1 cellular context compared by ENCODE assay signal in genomic region chr1:108746382-108747127, GRCh38.
TF ChIP-seq lines count a peak whose summit lies in the region.

Gene STXBP3 (plus strand): TSS chr1:108746674. CDS start chr1:108746738, 64 bp downstream.

TF ChIP-seq in K562, 482 proteins besides CTCF, POLR2A, EP300 and RAD21 (continued from another document and continues in another):
- TF ChIP-seq ZNF354B (CRISPR knock-in tag; IDR thresholded peaks at IDR 0.05) = no peak
- no peak for TF ChIP-seq TRIM25 (IDR thresholded peaks at IDR 0.05; ENCODE audit: borderline replicate concordance)
- TF ChIP-seq PML (IDR thresholded peaks at IDR 0.05; ENCODE audit: low read length) = peak; percentile 81
- TF ChIP-seq ZFP30 (CRISPR knock-in tag; IDR thresholded peaks at IDR 0.05; ENCODE audit: borderline replicate concordance) = no peak
- no peak for TF ChIP-seq SAP30 (IDR thresholded peaks at IDR 0.05; ENCODE audit: borderline replicate concordance, insufficient read depth, low read depth, low read length, poor library complexity, severe bottlenecking)
- TF ChIP-seq USF2 (CRISPR knock-in tag; IDR thresholded peaks at IDR 0.05) = no peak
- no peak for TF ChIP-seq PBX2 (CRISPR knock-in tag; IDR thresholded peaks at IDR 0.05; ENCODE audit: low read depth)
- no peak for TF ChIP-seq PBX2 (tag; conservative IDR thresholded peaks at IDR 0.05; ENCODE audit: low read depth)
- TF ChIP-seq CBX5 (IDR thresholded peaks at IDR 0.05; ENCODE audit: borderline replicate concordance, low read depth) = no peak; the same call in 1 of the 2 replicates
- peak; percentile 87; the same call in 1 of the 2 replicates for TF ChIP-seq POLR2AphosphoS2 (IDR thresholded peaks at IDR 0.05; ENCODE audit: low read length)
- TF ChIP-seq ZNF212 (CRISPR knock-in tag; IDR thresholded peaks at IDR 0.05) = 0 out of 2 replicates have a peak, but pooled peaks have one; percentile 83
- peak in 1 of 3 experiments; percentile 38; a peak in 3 of 6 replicates for TF ChIP-seq ZBTB11 (CRISPR knock-in tag; IDR thresholded peaks at IDR 0.05)
- TF ChIP-seq SMAD4 (CRISPR knock-in tag; conservative IDR thresholded peaks at IDR 0.05) = peak; percentile 79
- TF ChIP-seq NR3C1 (CRISPR knock-in tag; IDR thresholded peaks at IDR 0.05) = no peak; the same call in 1 of the 2 replicates
- peak; percentile 94; the same call in 1 of the 2 replicates for TF ChIP-seq HLTF (IDR thresholded peaks at IDR 0.05)
- TF ChIP-seq ID3 (CRISPR knock-in tag; IDR thresholded peaks at IDR 0.05) = no peak
- TF ChIP-seq ID3 (tag; IDR thresholded peaks at IDR 0.05) = peak; percentile 85
- no peak for TF ChIP-seq TAF15 (IDR thresholded peaks at IDR 0.05; ENCODE audit: low read depth, low read length)
- TF ChIP-seq CBX2 (IDR thresholded peaks at IDR 0.05; ENCODE audit: insufficient read depth, low read length, poor library complexity, severe bottlenecking) = no peak
- peak; percentile 66 to 93; a peak in 3 of 4 replicates for TF ChIP-seq MLLT1 (IDR thresholded peaks at IDR 0.05)
- no peak for TF ChIP-seq ZNF707 (CRISPR knock-in tag; conservative IDR thresholded peaks at IDR 0.05)
- 0 out of 2 replicates have a peak, but pooled peaks have one; percentile 11 for TF ChIP-seq TFE3 (CRISPR knock-in tag; IDR thresholded peaks at IDR 0.05)
- peak; percentile 99 for TF ChIP-seq SUPT5H (IDR thresholded peaks at IDR 0.05)
- TF ChIP-seq BDP1 (IDR thresholded peaks at IDR 0.05; ENCODE audit: insufficient read depth, insufficient read length) = no peak
- TF ChIP-seq ZNF274 (IDR thresholded peaks at IDR 0.05; ENCODE audit: borderline replicate concordance, low read depth, low read length) = no peak
- TF ChIP-seq HDGF (IDR thresholded peaks at IDR 0.05) = no peak
- 0 out of 2 replicates have a peak, but pooled peaks have one; percentile 41 for TF ChIP-seq ZSCAN29 (IDR thresholded peaks at IDR 0.05)
- peak; percentile 98 for TF ChIP-seq NCOA6 (IDR thresholded peaks at IDR 0.05)
- TF ChIP-seq ZNF324 (CRISPR knock-in tag; IDR thresholded peaks at IDR 0.05) = no peak
- no peak for TF ChIP-seq STAT6 (CRISPR knock-in tag; IDR thresholded peaks at IDR 0.05)
- peak; percentile 61 for TF ChIP-seq TEAD4 (IDR thresholded peaks at IDR 0.05; ENCODE audit: low read length)
- no peak for TF ChIP-seq TEAD4 (CRISPR knock-in tag; IDR thresholded peaks at IDR 0.05; ENCODE audit: borderline replicate concordance)
- no peak for TF ChIP-seq ZNF79 (CRISPR knock-in tag; IDR thresholded peaks at IDR 0.05; ENCODE audit: low read depth)
- no peak for TF ChIP-seq DEAF1 (CRISPR knock-in tag; IDR thresholded peaks at IDR 0.05)
- peak; percentile 53 for TF ChIP-seq POU5F1 (IDR thresholded peaks at IDR 0.05; ENCODE audit: borderline replicate concordance, low read depth, low read length, partially characterized antibody)
- peak; percentile 92 for TF ChIP-seq ZC3H4 (CRISPR knock-in tag; IDR thresholded peaks at IDR 0.05; ENCODE audit: borderline replicate concordance)
- peak; percentile 73; the same call in 1 of the 2 replicates for TF ChIP-seq ZBED1 (IDR thresholded peaks at IDR 0.05)
- no peak for TF ChIP-seq ZNF184 (CRISPR knock-in tag; IDR thresholded peaks at IDR 0.05)
- TF ChIP-seq CHD4 (IDR thresholded peaks at IDR 0.05; ENCODE audit: insufficient read depth, insufficient replicate concordance, low read depth, low read length, poor library complexity, severe bottlenecking) = no peak
- TF ChIP-seq ZNF740 (CRISPR knock-in tag; IDR thresholded peaks at IDR 0.05) = peak; percentile 80; the same call in 1 of the 2 replicates
- TF ChIP-seq ZNF740 (tag; IDR thresholded peaks at IDR 0.05) = peak in 1 of 2 experiments; percentile 71; a peak in 2 of 4 replicates
- TF ChIP-seq NUFIP1 (IDR thresholded peaks at IDR 0.05; ENCODE audit: partially characterized antibody) = no peak
- TF ChIP-seq NFYB (IDR thresholded peaks at IDR 0.05; ENCODE audit: extremely low read depth, insufficient read length) = no peak
